2 cellular contexts compared by ENCODE assay signal in the genomic region with DNA sequence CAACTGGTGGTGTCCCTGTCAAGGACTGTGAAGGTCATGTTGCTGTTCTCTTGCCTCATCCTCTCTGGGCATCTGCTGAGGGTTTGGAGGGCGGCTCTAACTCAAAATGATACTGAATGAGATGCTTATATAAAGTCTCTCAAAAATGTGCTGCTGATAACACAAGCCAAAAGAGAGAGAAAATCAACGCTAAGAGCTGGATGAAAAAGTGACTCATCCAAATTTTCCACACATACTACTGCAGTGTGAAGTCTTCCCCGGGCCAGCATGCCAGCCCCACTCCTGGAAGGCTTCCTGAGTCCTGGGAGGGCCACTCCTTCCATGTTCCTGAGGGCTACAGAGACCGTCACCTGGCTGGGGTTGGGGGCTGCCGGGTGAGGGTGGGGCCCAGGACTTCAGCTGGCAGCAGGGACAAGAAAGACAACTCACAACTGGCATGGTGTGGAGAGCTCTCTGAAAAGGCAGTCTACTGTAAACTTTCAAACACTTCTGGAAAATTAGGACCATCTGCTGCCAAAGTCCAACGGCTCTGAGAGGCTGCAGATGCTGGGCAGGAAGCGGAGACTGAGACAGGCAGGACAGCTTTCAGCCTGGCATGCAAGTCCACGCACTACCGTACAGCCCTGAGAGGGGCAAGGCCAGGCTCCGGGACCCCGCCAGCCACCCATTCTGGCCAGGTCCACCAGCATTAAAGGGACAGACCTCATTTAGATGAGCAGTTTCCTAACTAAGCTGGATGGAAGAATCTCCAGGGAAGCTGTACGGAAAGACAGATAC.
TF ChIP-seq lines count a peak whose summit lies in the region.

No MANE protein-coding gene starts in this region.

TF ChIP-seq in SK-N-SH, 30 proteins besides CTCF, POLR2A, EP300 and RAD21 (continued from another document):
- no peak for TF ChIP-seq SIN3A (IDR thresholded peaks at IDR 0.05; ENCODE audit: borderline replicate concordance, low read depth, low read length)
- TF ChIP-seq RXRA (IDR thresholded peaks at IDR 0.05; ENCODE audit: borderline replicate concordance, low read depth), result no peak

TF ChIP-seq in SK-N-SH treated with all-trans-retinoic acid at 6 μM for 48 hours, 23 proteins besides CTCF, POLR2A, EP300 and RAD21 (continued from another document):
- TF ChIP-seq POU6F1 (CRISPR knock-in tag; IDR thresholded peaks at IDR 0.05; ENCODE audit: borderline replicate concordance, low read depth), result no peak
- TF ChIP-seq ARNTL (CRISPR knock-in tag; IDR thresholded peaks at IDR 0.05; ENCODE audit: borderline replicate concordance, low read depth), result no peak
- TF ChIP-seq ZFP30 (CRISPR knock-in tag; IDR thresholded peaks at IDR 0.05), result no peak
- no peak for TF ChIP-seq GLIS3 (CRISPR knock-in tag; IDR thresholded peaks at IDR 0.05)
- no peak for TF ChIP-seq ZFP3 (CRISPR knock-in tag; IDR thresholded peaks at IDR 0.05)
- TF ChIP-seq, protein P1, sequence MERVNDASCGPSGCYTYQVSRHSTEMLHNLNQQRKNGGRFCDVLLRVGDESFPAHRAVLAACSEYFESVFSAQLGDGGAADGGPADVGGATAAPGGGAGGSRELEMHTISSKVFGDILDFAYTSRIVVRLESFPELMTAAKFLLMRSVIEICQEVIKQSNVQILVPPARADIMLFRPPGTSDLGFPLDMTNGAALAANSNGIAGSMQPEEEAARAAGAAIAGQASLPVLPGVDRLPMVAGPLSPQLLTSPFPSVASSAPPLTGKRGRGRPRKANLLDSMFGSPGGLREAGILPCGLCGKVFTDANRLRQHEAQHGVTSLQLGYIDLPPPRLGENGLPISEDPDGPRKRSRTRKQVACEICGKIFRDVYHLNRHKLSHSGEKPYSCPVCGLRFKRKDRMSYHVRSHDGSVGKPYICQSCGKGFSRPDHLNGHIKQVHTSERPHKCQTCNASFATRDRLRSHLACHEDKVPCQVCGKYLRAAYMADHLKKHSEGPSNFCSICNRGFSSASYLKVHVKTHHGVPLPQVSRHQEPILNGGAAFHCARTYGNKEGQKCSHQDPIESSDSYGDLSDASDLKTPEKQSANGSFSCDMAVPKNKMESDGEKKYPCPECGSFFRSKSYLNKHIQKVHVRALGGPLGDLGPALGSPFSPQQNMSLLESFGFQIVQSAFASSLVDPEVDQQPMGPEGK (CRISPR knock-in tag; IDR thresholded peaks at IDR 0.05; ENCODE audit: borderline replicate concordance), result no peak
- TF ChIP-seq OSR1 (CRISPR knock-in tag; IDR thresholded peaks at IDR 0.05), result no peak
- TF ChIP-seq CSDC2 (CRISPR knock-in tag; IDR thresholded peaks at IDR 0.05), result no peak
- TF ChIP-seq, protein P2, sequence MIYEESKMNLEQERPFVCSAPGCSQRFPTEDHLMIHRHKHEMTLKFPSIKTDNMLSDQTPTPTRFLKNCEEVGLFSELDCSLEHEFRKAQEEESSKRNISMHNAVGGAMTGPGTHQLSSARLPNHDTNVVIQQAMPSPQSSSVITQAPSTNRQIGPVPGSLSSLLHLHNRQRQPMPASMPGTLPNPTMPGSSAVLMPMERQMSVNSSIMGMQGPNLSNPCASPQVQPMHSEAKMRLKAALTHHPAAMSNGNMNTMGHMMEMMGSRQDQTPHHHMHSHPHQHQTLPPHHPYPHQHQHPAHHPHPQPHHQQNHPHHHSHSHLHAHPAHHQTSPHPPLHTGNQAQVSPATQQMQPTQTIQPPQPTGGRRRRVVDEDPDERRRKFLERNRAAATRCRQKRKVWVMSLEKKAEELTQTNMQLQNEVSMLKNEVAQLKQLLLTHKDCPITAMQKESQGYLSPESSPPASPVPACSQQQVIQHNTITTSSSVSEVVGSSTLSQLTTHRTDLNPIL (CRISPR knock-in tag; IDR thresholded peaks at IDR 0.05; ENCODE audit: low read depth), result no peak
- no peak for TF ChIP-seq TCF4 (CRISPR knock-in tag; IDR thresholded peaks at IDR 0.05; ENCODE audit: borderline replicate concordance)
- TF ChIP-seq SNAI2 (CRISPR knock-in tag; IDR thresholded peaks at IDR 0.05), result no peak
- no peak for TF ChIP-seq ISL1 (CRISPR knock-in tag; IDR thresholded peaks at IDR 0.05)
- TF ChIP-seq ZNF70 (CRISPR knock-in tag; IDR thresholded peaks at IDR 0.05), result no peak
- TF ChIP-seq ZNF565 (CRISPR knock-in tag; conservative IDR thresholded peaks at IDR 0.05; ENCODE audit: low read depth), result no peak
- TF ChIP-seq, protein P3, sequence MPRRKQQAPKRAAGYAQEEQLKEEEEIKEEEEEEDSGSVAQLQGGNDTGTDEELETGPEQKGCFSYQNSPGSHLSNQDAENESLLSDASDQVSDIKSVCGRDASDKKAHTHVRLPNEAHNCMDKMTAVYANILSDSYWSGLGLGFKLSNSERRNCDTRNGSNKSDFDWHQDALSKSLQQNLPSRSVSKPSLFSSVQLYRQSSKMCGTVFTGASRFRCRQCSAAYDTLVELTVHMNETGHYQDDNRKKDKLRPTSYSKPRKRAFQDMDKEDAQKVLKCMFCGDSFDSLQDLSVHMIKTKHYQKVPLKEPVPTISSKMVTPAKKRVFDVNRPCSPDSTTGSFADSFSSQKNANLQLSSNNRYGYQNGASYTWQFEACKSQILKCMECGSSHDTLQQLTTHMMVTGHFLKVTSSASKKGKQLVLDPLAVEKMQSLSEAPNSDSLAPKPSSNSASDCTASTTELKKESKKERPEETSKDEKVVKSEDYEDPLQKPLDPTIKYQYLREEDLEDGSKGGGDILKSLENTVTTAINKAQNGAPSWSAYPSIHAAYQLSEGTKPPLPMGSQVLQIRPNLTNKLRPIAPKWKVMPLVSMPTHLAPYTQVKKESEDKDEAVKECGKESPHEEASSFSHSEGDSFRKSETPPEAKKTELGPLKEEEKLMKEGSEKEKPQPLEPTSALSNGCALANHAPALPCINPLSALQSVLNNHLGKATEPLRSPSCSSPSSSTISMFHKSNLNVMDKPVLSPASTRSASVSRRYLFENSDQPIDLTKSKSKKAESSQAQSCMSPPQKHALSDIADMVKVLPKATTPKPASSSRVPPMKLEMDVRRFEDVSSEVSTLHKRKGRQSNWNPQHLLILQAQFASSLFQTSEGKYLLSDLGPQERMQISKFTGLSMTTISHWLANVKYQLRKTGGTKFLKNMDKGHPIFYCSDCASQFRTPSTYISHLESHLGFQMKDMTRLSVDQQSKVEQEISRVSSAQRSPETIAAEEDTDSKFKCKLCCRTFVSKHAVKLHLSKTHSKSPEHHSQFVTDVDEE (CRISPR knock-in tag; IDR thresholded peaks at IDR 0.05), result no peak
- TF ChIP-seq ESRRG (CRISPR knock-in tag; IDR thresholded peaks at IDR 0.05), result no peak
- no peak for TF ChIP-seq BACH2 (CRISPR knock-in tag; IDR thresholded peaks at IDR 0.05; ENCODE audit: borderline replicate concordance)
